ENCODE assay signal across 9 cellular contexts in genomic region chr2:68807821-68808266, GRCh38.
A peak's percentile ranks its signal among the peaks of the same experiment; 100 is the strongest.
DNase-seq lines count a peak whose midpoint lies in the region; ATAC-seq, FAIRE-seq and TF ChIP-seq lines count a peak whose summit lies in the region.
"Had no signal": no experiment of that assay in that cellular context is flagged by ENCODE, and none has a peak within 500 bp of the region (broad histone marks: within the 10 kb centered on the region; RNA-seq: fewer than 3 reads in every experiment).

No MANE protein-coding gene starts in this region.

- H3K9me3 Mint-ChIP-seq in activated naive CD8-positive, alpha-beta T cell (ENCODE audit: low read depth) = no peaks in the 10 kb centered on the region

- H3K9me1 ChIP-seq in keratinocyte (ENCODE audit: control insufficient read depth, extremely low read depth, insufficient read depth, low read length) = no peaks in the 10 kb centered on the region

- no peak overlapping the region for H2AFZ ChIP-seq in keratinocyte (ENCODE audit: control insufficient read depth, low read length)

- H3K36me3 ChIP-seq in keratinocyte (ENCODE audit: control insufficient read depth in 2 of 2, extremely low read depth in 1 of 2, insufficient read depth in 2 of 2, low read length in 2 of 2) = peaks cover 1 to 14% of the 10 kb centered on the region in 2 experiments

- H3K27me3 ChIP-seq in keratinocyte (ENCODE audit: control insufficient read depth, extremely low read depth, insufficient read depth, low read length) = no peaks in the 10 kb centered on the region

- no peaks in the 10 kb centered on the region for H4K20me1 ChIP-seq in keratinocyte (ENCODE audit: control insufficient read depth, extremely low read depth, insufficient read depth, low read length)

- H3K79me2 ChIP-seq in keratinocyte (ENCODE audit: control insufficient read depth, insufficient read depth, low read length) = peaks cover 3% of the 10 kb centered on the region

- H3K9me3 ChIP-seq in keratinocyte (ENCODE audit: control insufficient read depth, low read depth, low read length) = no peaks in the 10 kb centered on the region

- H3K4me1 Mint-ChIP-seq in activated naive CD8-positive, alpha-beta T cell (ENCODE audit: low read depth) = peaks cover 40% of the 10 kb centered on the region

- peak overlapping the region; percentile 79 for H3K27ac Mint-ChIP-seq in activated naive CD8-positive, alpha-beta T cell

- no peaks in the 10 kb centered on the region for H3K27me3 Mint-ChIP-seq in activated naive CD8-positive, alpha-beta T cell

- no peak overlapping the region for H3K4me3 Mint-ChIP-seq in activated naive CD8-positive, alpha-beta T cell

- ATAC-seq in Right ventricle myocardium inferior = peak; percentile 60
- no peak for ATAC-seq in GM21367 (IDR thresholded peaks at IDR 0.05; ENCODE audit: unreplicated experiment)
- ATAC-seq in GM18519 (IDR thresholded peaks at IDR 0.05; ENCODE audit: low FRiP score, unreplicated experiment) = no peak

- H3K4me2 ChIP-seq in keratinocyte (ENCODE audit: control insufficient read depth, extremely low read depth, insufficient read depth, low read depth, low read length) = peak overlapping the region; percentile 71

- no peak for TF ChIP-seq CTCF in keratinocyte (optimal IDR thresholded peaks at IDR 0.05 in 1 of 3, IDR thresholded peaks at IDR 0.05 in 1 of 3, conservative IDR thresholded peaks at IDR 0.05 in 1 of 3; ENCODE audit: extremely low read depth in 1 of 3, insufficient read depth in 2 of 3, low read length in 3 of 3)

- DNase-seq in Right ventricle myocardium inferior (ENCODE audit: missing footprints) = no peak
- DNase-seq in cardiac septum (ENCODE audit: low spot score) = no peak
- peak; percentile 53 for DNase-seq in keratinocyte (ENCODE audit: low read depth, low spot score)
- no peak for DNase-seq in NCI-H446 (lab: John Stamatoyannopoulos, UW)
- DNase-seq in putamen (ENCODE audit: low spot score) = no peak

- peaks cover 65% of the 10 kb centered on the region for H3K4me1 ChIP-seq in keratinocyte (ENCODE audit: control insufficient read depth, extremely low read depth, insufficient read depth, low read length)

- intact Hi-C loops in Right ventricle myocardium inferior (cut with DNase I) (no loop called here), cardiac septum (cut with DNase I) (no loop called here)

- peak overlapping the region; percentile 5 for H3K9ac ChIP-seq in keratinocyte (ENCODE audit: control insufficient read depth, extremely low read depth, insufficient read depth, low read length)

- no peak overlapping the region for H3K4me3 ChIP-seq in keratinocyte (ENCODE audit: control insufficient read depth in 2 of 3, extremely low read depth in 1 of 3, insufficient read depth in 2 of 3, low read depth in 1 of 3, low read length in 3 of 3)

- dilution Hi-C loops in keratinocyte (cut with MboI; ENCODE audit: extremely low pct_ligation_motif_present, low sequenced_read_pairs) = no loop called here

- peak; percentile 98 for FAIRE-seq in keratinocyte (lab: Jason Lieb, UNC)

- H3K27ac ChIP-seq in keratinocyte (ENCODE audit: control insufficient read depth, insufficient read depth, low read length) = peak overlapping the region; percentile 73
- H3K27ac ChIP-seq: C4-2B had no signal

- H3K36me3 Mint-ChIP-seq in activated naive CD8-positive, alpha-beta T cell = peaks cover 10% of the 10 kb centered on the region
